Comparison of ENCODE assay signal across 1 cellular context in the genomic region with DNA sequence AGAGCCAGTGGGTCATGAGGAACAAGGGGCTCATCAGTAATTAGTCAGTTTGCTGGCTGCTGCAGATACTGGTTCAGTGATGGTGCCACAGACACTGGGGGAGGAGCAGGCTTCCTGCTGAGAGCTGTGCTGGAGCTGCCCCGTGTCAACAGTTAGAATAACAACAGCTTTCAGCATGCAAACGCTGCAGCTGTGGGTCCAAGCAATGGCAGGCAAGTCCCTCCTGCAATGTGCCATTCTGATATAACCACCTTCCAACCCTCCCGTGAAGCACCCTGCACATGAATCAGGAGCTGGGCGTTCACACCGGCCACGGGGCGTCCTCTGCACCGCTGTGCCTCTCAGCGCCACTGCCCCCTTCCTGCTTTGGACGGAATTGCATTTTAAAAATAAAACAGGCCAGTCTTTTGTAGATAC.
TF ChIP-seq lines count a peak whose summit lies in the region.

No MANE protein-coding gene starts in this region.

TF ChIP-seq in K562, 482 proteins besides CTCF, POLR2A, EP300 and RAD21 (continued from another document):
- TF ChIP-seq, protein P1, sequence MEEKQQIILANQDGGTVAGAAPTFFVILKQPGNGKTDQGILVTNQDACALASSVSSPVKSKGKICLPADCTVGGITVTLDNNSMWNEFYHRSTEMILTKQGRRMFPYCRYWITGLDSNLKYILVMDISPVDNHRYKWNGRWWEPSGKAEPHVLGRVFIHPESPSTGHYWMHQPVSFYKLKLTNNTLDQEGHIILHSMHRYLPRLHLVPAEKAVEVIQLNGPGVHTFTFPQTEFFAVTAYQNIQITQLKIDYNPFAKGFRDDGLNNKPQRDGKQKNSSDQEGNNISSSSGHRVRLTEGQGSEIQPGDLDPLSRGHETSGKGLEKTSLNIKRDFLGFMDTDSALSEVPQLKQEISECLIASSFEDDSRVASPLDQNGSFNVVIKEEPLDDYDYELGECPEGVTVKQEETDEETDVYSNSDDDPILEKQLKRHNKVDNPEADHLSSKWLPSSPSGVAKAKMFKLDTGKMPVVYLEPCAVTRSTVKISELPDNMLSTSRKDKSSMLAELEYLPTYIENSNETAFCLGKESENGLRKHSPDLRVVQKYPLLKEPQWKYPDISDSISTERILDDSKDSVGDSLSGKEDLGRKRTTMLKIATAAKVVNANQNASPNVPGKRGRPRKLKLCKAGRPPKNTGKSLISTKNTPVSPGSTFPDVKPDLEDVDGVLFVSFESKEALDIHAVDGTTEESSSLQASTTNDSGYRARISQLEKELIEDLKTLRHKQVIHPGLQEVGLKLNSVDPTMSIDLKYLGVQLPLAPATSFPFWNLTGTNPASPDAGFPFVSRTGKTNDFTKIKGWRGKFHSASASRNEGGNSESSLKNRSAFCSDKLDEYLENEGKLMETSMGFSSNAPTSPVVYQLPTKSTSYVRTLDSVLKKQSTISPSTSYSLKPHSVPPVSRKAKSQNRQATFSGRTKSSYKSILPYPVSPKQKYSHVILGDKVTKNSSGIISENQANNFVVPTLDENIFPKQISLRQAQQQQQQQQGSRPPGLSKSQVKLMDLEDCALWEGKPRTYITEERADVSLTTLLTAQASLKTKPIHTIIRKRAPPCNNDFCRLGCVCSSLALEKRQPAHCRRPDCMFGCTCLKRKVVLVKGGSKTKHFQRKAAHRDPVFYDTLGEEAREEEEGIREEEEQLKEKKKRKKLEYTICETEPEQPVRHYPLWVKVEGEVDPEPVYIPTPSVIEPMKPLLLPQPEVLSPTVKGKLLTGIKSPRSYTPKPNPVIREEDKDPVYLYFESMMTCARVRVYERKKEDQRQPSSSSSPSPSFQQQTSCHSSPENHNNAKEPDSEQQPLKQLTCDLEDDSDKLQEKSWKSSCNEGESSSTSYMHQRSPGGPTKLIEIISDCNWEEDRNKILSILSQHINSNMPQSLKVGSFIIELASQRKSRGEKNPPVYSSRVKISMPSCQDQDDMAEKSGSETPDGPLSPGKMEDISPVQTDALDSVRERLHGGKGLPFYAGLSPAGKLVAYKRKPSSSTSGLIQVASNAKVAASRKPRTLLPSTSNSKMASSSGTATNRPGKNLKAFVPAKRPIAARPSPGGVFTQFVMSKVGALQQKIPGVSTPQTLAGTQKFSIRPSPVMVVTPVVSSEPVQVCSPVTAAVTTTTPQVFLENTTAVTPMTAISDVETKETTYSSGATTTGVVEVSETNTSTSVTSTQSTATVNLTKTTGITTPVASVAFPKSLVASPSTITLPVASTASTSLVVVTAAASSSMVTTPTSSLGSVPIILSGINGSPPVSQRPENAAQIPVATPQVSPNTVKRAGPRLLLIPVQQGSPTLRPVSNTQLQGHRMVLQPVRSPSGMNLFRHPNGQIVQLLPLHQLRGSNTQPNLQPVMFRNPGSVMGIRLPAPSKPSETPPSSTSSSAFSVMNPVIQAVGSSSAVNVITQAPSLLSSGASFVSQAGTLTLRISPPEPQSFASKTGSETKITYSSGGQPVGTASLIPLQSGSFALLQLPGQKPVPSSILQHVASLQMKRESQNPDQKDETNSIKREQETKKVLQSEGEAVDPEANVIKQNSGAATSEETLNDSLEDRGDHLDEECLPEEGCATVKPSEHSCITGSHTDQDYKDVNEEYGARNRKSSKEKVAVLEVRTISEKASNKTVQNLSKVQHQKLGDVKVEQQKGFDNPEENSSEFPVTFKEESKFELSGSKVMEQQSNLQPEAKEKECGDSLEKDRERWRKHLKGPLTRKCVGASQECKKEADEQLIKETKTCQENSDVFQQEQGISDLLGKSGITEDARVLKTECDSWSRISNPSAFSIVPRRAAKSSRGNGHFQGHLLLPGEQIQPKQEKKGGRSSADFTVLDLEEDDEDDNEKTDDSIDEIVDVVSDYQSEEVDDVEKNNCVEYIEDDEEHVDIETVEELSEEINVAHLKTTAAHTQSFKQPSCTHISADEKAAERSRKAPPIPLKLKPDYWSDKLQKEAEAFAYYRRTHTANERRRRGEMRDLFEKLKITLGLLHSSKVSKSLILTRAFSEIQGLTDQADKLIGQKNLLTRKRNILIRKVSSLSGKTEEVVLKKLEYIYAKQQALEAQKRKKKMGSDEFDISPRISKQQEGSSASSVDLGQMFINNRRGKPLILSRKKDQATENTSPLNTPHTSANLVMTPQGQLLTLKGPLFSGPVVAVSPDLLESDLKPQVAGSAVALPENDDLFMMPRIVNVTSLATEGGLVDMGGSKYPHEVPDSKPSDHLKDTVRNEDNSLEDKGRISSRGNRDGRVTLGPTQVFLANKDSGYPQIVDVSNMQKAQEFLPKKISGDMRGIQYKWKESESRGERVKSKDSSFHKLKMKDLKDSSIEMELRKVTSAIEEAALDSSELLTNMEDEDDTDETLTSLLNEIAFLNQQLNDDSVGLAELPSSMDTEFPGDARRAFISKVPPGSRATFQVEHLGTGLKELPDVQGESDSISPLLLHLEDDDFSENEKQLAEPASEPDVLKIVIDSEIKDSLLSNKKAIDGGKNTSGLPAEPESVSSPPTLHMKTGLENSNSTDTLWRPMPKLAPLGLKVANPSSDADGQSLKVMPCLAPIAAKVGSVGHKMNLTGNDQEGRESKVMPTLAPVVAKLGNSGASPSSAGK (IDR thresholded peaks at IDR 0.05), result no peak
- TF ChIP-seq, protein P2, sequence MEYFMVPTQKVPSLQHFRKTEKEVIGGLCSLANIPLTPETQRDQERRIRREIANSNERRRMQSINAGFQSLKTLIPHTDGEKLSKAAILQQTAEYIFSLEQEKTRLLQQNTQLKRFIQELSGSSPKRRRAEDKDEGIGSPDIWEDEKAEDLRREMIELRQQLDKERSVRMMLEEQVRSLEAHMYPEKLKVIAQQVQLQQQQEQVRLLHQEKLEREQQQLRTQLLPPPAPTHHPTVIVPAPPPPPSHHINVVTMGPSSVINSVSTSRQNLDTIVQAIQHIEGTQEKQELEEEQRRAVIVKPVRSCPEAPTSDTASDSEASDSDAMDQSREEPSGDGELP (CRISPR knock-in tag; IDR thresholded peaks at IDR 0.05; ENCODE audit: borderline replicate concordance), result no peak; the same call in 1 of the 2 replicates
- no peak for TF ChIP-seq MTA1 (IDR thresholded peaks at IDR 0.05; ENCODE audit: borderline replicate concordance)
- peak; percentile 47; the same call in 1 of the 2 replicates for TF ChIP-seq L3MBTL2 (IDR thresholded peaks at IDR 0.05)
- 0 out of 2 replicates have a peak, but pooled peaks have one; percentile 4 for TF ChIP-seq JUND (IDR thresholded peaks at IDR 0.05; ENCODE audit: borderline replicate concordance, low read depth, low read length)
- no peak for TF ChIP-seq JUND (tag; IDR thresholded peaks at IDR 0.05; ENCODE audit: borderline replicate concordance, low read depth, low read length)
- TF ChIP-seq U2AF1 (optimal IDR thresholded peaks at IDR 0.05; ENCODE audit: low read depth, low read length), result no peak
- no peak for TF ChIP-seq NFXL1 (CRISPR knock-in tag; IDR thresholded peaks at IDR 0.05)
- TF ChIP-seq NELFE (IDR thresholded peaks at IDR 0.05; ENCODE audit: insufficient read depth, insufficient read length), result no peak
- TF ChIP-seq ELF2 (CRISPR knock-in tag; IDR thresholded peaks at IDR 0.05), result no peak
- TF ChIP-seq NR1H2 (CRISPR knock-in tag; IDR thresholded peaks at IDR 0.05), result no peak
- no peak for TF ChIP-seq NRF1 (conservative IDR thresholded peaks at IDR 0.05 in 1 of 2, IDR thresholded peaks at IDR 0.05 in 1 of 2)
- no peak for TF ChIP-seq ETV5 (CRISPR knock-in tag; IDR thresholded peaks at IDR 0.05; ENCODE audit: low read depth)
